Comparison of ENCODE assay signal across 1 cellular context in the genomic region with DNA sequence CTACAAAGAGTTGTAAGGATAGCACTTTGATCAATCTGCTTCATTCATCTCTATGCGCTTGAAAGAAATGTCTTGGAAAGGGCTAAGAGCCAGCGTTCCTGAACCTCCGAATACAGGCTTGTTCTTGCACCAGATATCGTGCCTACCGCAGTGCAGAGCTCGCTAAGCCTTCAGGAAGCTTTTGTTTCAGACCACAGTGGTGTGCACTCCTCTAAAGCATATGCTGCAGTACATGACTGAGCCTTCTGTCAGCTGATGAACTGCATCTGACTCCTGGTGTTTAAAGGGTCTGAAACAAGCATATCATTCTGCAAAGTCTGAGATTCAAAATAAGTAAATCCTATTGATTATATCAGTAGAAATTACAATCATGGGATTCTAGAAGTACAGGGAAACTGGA.
TF ChIP-seq lines count a peak whose summit lies in the region.

No MANE protein-coding gene starts in this region.

TF ChIP-seq in IMR-90, 13 proteins besides CTCF, POLR2A, EP300 and RAD21 (continued from another document):
- no peak for TF ChIP-seq RFX5 (IDR thresholded peaks at IDR 0.05; ENCODE audit: low read depth, low read length)
- no peak for TF ChIP-seq SMC3 (IDR thresholded peaks at IDR 0.05; ENCODE audit: low read depth, low read length)
- TF ChIP-seq MXI1 (IDR thresholded peaks at IDR 0.05; ENCODE audit: borderline replicate concordance, low read depth, low read length), result no peak
